Comparison of ENCODE assay signal across 23 cellular contexts in the genomic region with DNA sequence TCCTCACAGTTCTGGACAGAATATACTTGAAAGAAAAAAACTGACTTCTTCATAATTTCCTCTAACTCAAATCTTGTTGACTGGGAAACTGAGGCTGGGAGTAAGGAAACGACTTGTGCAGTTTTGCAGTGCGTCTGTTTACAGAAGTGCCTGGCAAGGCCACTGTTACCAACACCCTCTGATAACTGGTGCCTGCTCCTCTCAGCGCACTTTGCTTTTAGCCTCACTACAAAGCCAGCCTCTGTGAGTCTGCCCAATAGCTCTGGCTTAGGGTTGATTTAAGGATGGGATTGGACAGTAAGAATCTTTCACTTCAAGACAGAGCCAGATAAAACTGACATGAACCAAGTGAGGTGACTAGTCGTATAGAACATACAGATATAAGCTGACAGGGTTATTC.
"Had no signal": no experiment of that assay in that cellular context is flagged by ENCODE, and none has a peak within 500 bp of the region (broad histone marks: within the 10 kb centered on the region; RNA-seq: fewer than 3 reads in every experiment).

No MANE protein-coding gene starts in this region.

- H3K4me1 ChIP-seq: SJCRH30 had no signal

- FAIRE-seq: HTR-8/SVneo, K562, RCC 7860 had no signal

- H3K27ac ChIP-seq: HL-60, KMS-11, SJCRH30, SK-N-MC had no signal

- H3K4me3 ChIP-seq: K562, SJCRH30, SK-N-MC had no signal

- H3K9me3 ChIP-seq: SJCRH30 had no signal

- ATAC-seq: K562 had no signal

- H3K4me2 ChIP-seq: KMS-11 had no signal

- H3K9ac ChIP-seq: KMS-11 had no signal

- DNase-seq: Kasumi-1, MM.1S, NCI-H1092 treated with DMSO at 0.1 percent for 48 hours, NCI-H1436, NCI-H187, NCI-H2029, NCI-H2081 treated with DMSO at 0.1 percent for 48 hours, NCI-H2171, NCI-H226, NCI-H446, NCI-H510A, NCI-H524 treated with DMSO at 0.1 percent for 48 hours, NCI-H69, NCI-H774, RPMI8226, SHP77 treated with DMSO at 0.1 percent for 48 hours, SJCRH30 had no signal

- H3K27me3 ChIP-seq: SJCRH30 had no signal

- H3K36me3 ChIP-seq: SJCRH30 had no signal
